ENCODE assay signal across 23 cellular contexts in genomic region chr5:137088175-137088574, GRCh38.
"Had no signal": no experiment of that assay in that cellular context is flagged by ENCODE, and none has a peak within 500 bp of the region (broad histone marks: within the 10 kb centered on the region; RNA-seq: fewer than 3 reads in every experiment).

No MANE protein-coding gene starts in this region.

- FAIRE-seq: HTR-8/SVneo, RCC 7860 had no signal

- H3K4me1 ChIP-seq: SJSA1 had no signal

- H3K27ac ChIP-seq: HL-60, KMS-11, SJSA1, SK-N-MC had no signal

- DNase-seq: Kasumi-1, MM.1S, NCI-H1092 treated with DMSO at 0.1 percent for 48 hours, NCI-H1436, NCI-H187, NCI-H2029, NCI-H2081 treated with DMSO at 0.1 percent for 48 hours, NCI-H2171, NCI-H226, NCI-H446, NCI-H510A, NCI-H524 treated with DMSO at 0.1 percent for 48 hours, NCI-H69, NCI-H774, Right ventricle myocardium superior, RPMI8226, SIG-M5 had no signal

- H3K9me3 ChIP-seq: SJSA1 had no signal

- H3K27me3 ChIP-seq: SJSA1 had no signal

- H3K4me3 ChIP-seq: SJSA1, SK-N-MC had no signal

- H3K9ac ChIP-seq: KMS-11 had no signal

- H3K36me3 ChIP-seq: SJSA1 had no signal

- H3K4me2 ChIP-seq: KMS-11 had no signal
